Comparison of ENCODE assay signal across 20 cellular contexts in the genomic region with DNA sequence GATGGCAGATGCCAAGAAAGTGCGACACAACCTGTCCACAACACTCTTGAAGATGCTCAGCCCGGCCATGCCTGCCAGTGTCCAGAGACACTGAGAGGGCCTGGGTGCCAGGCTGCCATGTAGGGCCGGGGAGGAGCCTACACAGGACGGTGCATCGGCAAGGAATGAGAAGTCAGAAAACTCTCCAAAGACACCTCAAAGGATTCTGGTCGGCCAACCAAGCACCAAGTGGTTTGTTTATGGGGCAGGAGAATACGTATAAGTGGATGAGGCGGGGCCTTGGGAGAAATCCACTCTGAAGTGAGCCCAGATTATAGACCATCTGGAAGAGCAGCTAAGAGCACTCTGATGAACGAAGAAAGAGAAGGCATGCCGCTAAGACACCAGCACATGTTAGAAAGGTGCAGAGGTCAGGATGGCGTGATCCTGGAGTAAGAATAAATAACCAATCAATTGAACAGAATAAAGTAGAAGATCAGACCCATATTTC.
"Had no signal": no experiment of that assay in that cellular context is flagged by ENCODE, and none has a peak within 500 bp of the region (broad histone marks: within the 10 kb centered on the region; RNA-seq: fewer than 3 reads in every experiment).

No MANE protein-coding gene starts in this region.

- H3K4me1 ChIP-seq: heart left ventricle, neural progenitor cell, right atrium auricular region, sigmoid colon, stomach had no signal

- DNase-seq: effector memory CD8-positive, alpha-beta T cell; esophagus squamous epithelium; heart left ventricle; hypothalamus; nucleus accumbens; ovary; sigmoid colon; stimulated activated CD4-positive, alpha-beta T cell treated with anti-CD3 and anti-CD28 coated beads, Interleukin-12 subunit alpha, Interleukin-12 subunit beta, amount 100 ng/mL, for 4 hours; stimulated activated naive CD4-positive, alpha-beta T cell; stomach; substantia nigra had no signal

- H3K4me2 ChIP-seq: neural progenitor cell had no signal

- H3K36me3 ChIP-seq: esophagus squamous epithelium, heart left ventricle, neural progenitor cell, ovary, right atrium auricular region, sigmoid colon, stomach, thoracic aorta had no signal

- FAIRE-seq: colon, islet of Langerhans, urothelium cell line had no signal

- H2AFZ ChIP-seq: neural progenitor cell had no signal

- H3K27me3 ChIP-seq: esophagus squamous epithelium, neural progenitor cell, ovary, right atrium auricular region, sigmoid colon, stomach had no signal

- H3K9ac ChIP-seq: neural progenitor cell had no signal

- H3K4me3 ChIP-seq: esophagus squamous epithelium, heart left ventricle, neural progenitor cell, ovary, right atrium auricular region, sigmoid colon, skin epidermis, stomach, thoracic aorta had no signal

- H3K27ac ChIP-seq: esophagus squamous epithelium, heart left ventricle, neural progenitor cell, ovary, right atrium auricular region, sigmoid colon, stomach, thoracic aorta had no signal

- ATAC-seq: effector memory CD8-positive, alpha-beta T cell; left lobe of liver; natural killer cell treated with Interleukin-12 subunit alpha and Interleukin-12 subunit beta and Interleukin-15 and Interleukin-18, amount 100 ng/mL, for 72 hours had no signal
